8 cellular contexts compared by ENCODE assay signal in the genomic region with DNA sequence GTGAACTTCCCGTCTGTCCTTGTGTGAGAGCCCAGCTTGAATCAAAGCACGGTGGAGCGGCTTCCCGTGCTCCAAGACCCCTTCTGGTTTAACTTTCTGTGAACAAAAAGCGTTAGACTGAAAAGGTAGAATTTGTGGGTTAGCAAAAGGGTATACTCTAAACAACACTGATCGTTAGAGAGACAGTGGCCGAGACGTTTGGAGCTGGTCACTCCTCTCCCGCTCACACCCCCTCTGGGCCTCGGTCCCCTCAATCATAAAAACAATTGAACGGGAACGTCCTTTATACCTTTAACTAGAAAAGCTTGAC. TPM values are rescaled to one million over a fixed set of nuclear protein-coding genes. Genes with fewer than 3 reads are reported as not detected.
A peak's percentile ranks its signal among the peaks of the same experiment; 100 is the strongest.
DNase-seq lines count a peak whose midpoint lies in the region; ATAC-seq and TF ChIP-seq lines count a peak whose summit lies in the region.

No MANE protein-coding gene starts in this region.

- H3K36me3 ChIP-seq in DOHH2 (ENCODE audit: control insufficient read depth, low read length): peaks cover 76% of the 10 kb centered on the region
- H3K36me3 ChIP-seq in OCI-LY7 (ENCODE audit: insufficient read depth, low read length): peaks cover 82% of the 10 kb centered on the region
- H3K36me3 ChIP-seq in osteoblast (ENCODE audit: insufficient read depth, low read length): peaks cover 35% of the 10 kb centered on the region

- no peaks in the 10 kb centered on the region for H3K27me3 ChIP-seq in DOHH2 (ENCODE audit: control insufficient read depth, low read length)
- no peaks in the 10 kb centered on the region for H3K27me3 ChIP-seq in osteoblast (ENCODE audit: insufficient read depth, low read length)

- peak overlapping the region; percentile 99 for H3K4me2 ChIP-seq in DOHH2 (ENCODE audit: low read length)
- peak overlapping the region; percentile 96 for H3K4me2 ChIP-seq in OCI-LY7 (ENCODE audit: low read length)
- peak overlapping the region; percentile 99 for H3K4me2 ChIP-seq in osteoblast (ENCODE audit: insufficient read depth, low read length)

- no peak for ATAC-seq in HG02678 (IDR thresholded peaks at IDR 0.05; ENCODE audit: unreplicated experiment)

- H3K4me1 ChIP-seq in DOHH2 (ENCODE audit: control insufficient read depth, low read length) (peaks cover 69% of the 10 kb centered on the region), OCI-LY7 (ENCODE audit: insufficient read depth, low read length, poor library complexity, severe bottlenecking) (peaks cover 20% of the 10 kb centered on the region), osteoblast (ENCODE audit: insufficient read depth, low read length) (peaks cover 15% of the 10 kb centered on the region)

- H3K27ac ChIP-seq in DOHH2 (ENCODE audit: low read depth, low read length): peak overlapping the region; percentile 51
- H3K27ac ChIP-seq in OCI-LY7 (ENCODE audit: low read depth, low read length, poor library complexity, severe bottlenecking): peak overlapping the region; percentile 46
- peak overlapping the region; percentile 86 for H3K27ac ChIP-seq in osteoblast (ENCODE audit: low read depth, low read length)

- peaks cover 50% of the 10 kb centered on the region for H3F3A ChIP-seq in DOHH2 (ENCODE audit: control insufficient read depth, insufficient read depth)

- intact Hi-C loops in OCI-LY7 (cut with micrococcal nuclease; ENCODE audit: unreplicated experiment): loop anchor here (2.0 to 10.0 kb wide), 2 partner anchors 38 to 852 kb away; no protein-coding TSS in a partner anchor

- H2AFZ ChIP-seq in OCI-LY7 (ENCODE audit: low read length) (no peak overlapping the region), osteoblast (ENCODE audit: low read length) (peak overlapping the region; percentile 91)

- CTCF ChIA-PET in OCI-LY7 (lab: Charles Lee; ENCODE audit: unreplicated experiment): no interaction called here

- H3K9me3 ChIP-seq in DOHH2 (ENCODE audit: control insufficient read depth, insufficient read depth, low read length) (no peaks in the 10 kb centered on the region), OCI-LY7 (ENCODE audit: low read length) (no peaks in the 10 kb centered on the region), osteoblast (ENCODE audit: low read depth, low read length) (no peaks in the 10 kb centered on the region)

- H4K20me1 ChIP-seq in DOHH2 (ENCODE audit: control insufficient read depth, insufficient read depth, low read depth, low read length) (no peaks in the 10 kb centered on the region), OCI-LY7 (ENCODE audit: insufficient read depth, low read length) (0 out of 2 replicates have a peak, but pooled peaks cover 5% of the 10 kb centered on the region), osteoblast (ENCODE audit: insufficient read depth, low read length) (no peaks in the 10 kb centered on the region)

- DNase-seq in OCI-LY7 (ENCODE audit: low spot score) (no peak), epithelial cell of proximal tubule (ENCODE audit: low read depth) (no peak), osteoblast (ENCODE audit: insufficient read length, low spot score, missing footprints) (peak; percentile 42), NCI-H774 (lab: John Stamatoyannopoulos, UW) (no peak), NCI-H524 treated with DMSO at 0.1 percent for 48 hours (lab: John Stamatoyannopoulos, UW) (no peak)
- no peak for DNase-seq in activated CD8-positive, alpha-beta memory T cell treated with anti-CD3 and anti-CD28 coated beads, Interleukin-2, amount 50 U/mL, for 4 hours

- H3K9me2 ChIP-seq in DOHH2 (replicated peaks; ENCODE audit: control insufficient read depth, low read length) (no peaks in the 10 kb centered on the region), OCI-LY7 (ENCODE audit: insufficient read depth, low read length) (no peaks in the 10 kb centered on the region)

- POLR2A ChIA-PET in OCI-LY7 (lab: Charles Lee): interaction anchor here (0.6 to 3.5 kb wide), 5 partner anchors 21 to 108 kb away, joined by 3 to 14 read pairs (median 4); no protein-coding TSS in a partner anchor

- BruUV-seq in OCI-LY7 (replicated peaks; lab: Mats Ljungman, UMichigan): TSS peak; percentile 47

- TF ChIP-seq CTCF in DOHH2 (IDR thresholded peaks at IDR 0.05; ENCODE audit: low read depth, low read length, poor library complexity, severe bottlenecking) (no peak), OCI-LY7 (conservative IDR thresholded peaks at IDR 0.05; ENCODE audit: low read length) (no peak), epithelial cell of proximal tubule (conservative IDR thresholded peaks at IDR 0.05; ENCODE audit: low read depth, low read length) (no peak), osteoblast (IDR thresholded peaks at IDR 0.05; ENCODE audit: extremely low read depth, low read depth, low read length) (no peak)

- peaks cover 43% of the 10 kb centered on the region for H3K79me2 ChIP-seq in DOHH2 (ENCODE audit: control insufficient read depth, low read length)
- H3K79me2 ChIP-seq in OCI-LY7 (ENCODE audit: insufficient read depth, low read depth, low read length): peaks cover 27% of the 10 kb centered on the region
- H3K79me2 ChIP-seq in osteoblast (ENCODE audit: insufficient read depth, low read length): peaks cover 21% of the 10 kb centered on the region

- H3K4me3 ChIP-seq in DOHH2 (ENCODE audit: low read length): peak overlapping the region; percentile 83
- H3K4me3 ChIP-seq in OCI-LY7 (ENCODE audit: low read depth, low read length, poor library complexity, severe bottlenecking): peak overlapping the region; percentile 84
- H3K4me3 ChIP-seq in epithelial cell of proximal tubule (ENCODE audit: low read depth, low read length): peak overlapping the region; percentile 100
- H3K4me3 ChIP-seq in osteoblast (ENCODE audit: insufficient read depth, low read length): peak overlapping the region; percentile 99

RNA-seq across cellular contexts. Expression of gene PRKRIP1, which starts 0.5 kb away (rescaled TPM):
- total RNA-seq in OCI-LY7 (2014; rRNA removed; shearing (Covaris generic)): 47.1 and 60.7 TPM in 2 replicates
- total RNA-seq in OCI-LY7 (2022) (42.5 and 48.2 TPM in 2 replicates), epithelial cell of proximal tubule (13.2 and 16.1 TPM in 2 replicates), osteoblast (14.5 and 16.5 TPM in 2 replicates)

RNA-seq across cellular contexts. Expression of gene ORAI2, which starts 36.7 kb away (rescaled TPM):
- 130 and 149 TPM in 2 replicates for total RNA-seq in OCI-LY7 (2014; rRNA removed; shearing (Covaris generic))
- total RNA-seq in OCI-LY7 (2022) (230 and 263 TPM in 2 replicates), epithelial cell of proximal tubule (35.7 and 46.6 TPM in 2 replicates), osteoblast (44.2 and 57.5 TPM in 2 replicates)

RNA-seq across cellular contexts. Expression of gene SPDYE6, which starts 40.4 kb away (rescaled TPM):
- not detected in 2 replicates for total RNA-seq in OCI-LY7 (2014; rRNA removed; shearing (Covaris generic))
- total RNA-seq in OCI-LY7 (2022) (not detected in 2 replicates), epithelial cell of proximal tubule (not detected in 2 replicates), osteoblast (not detected in 2 replicates)
